In the genomic region with DNA sequence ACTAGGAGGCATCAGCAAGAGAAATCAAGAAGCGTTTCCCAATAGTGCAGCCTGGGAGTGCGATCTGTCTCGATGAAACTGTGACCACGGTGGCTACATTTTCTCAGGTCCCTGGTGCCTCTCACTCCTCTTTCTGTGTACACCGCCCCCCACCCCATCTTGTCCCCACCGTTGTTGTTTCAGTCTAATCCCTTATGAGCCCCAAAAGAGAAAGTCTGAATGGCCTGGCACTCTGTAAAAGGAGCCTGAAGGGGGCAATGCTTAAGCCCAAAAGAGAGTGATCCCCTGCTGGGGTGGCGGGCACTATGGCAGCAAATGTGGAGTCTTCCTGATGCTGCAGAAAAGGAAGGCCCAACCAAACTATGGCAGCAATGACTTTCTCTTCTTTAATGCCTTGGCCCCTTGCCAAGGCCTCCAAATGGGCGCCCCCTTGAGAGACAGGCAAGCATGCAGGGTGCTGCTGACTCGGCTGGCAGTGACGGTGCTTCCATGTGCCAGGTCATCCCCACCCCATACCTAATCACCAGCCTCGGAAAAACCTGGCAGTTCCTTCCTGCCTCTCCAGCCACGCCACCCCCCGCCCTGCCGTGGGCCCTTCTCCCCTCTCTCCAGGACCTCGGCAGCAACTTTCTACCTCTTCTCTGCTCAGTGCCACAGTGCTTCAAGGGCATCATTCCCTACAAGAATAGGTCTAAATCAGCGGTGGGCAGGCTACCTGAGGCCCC, we compare ENCODE assay signal across 22 cellular contexts.
A peak's percentile ranks its signal among the peaks of the same experiment; 100 is the strongest.
DNase-seq lines count a peak whose midpoint lies in the region; ATAC-seq and TF ChIP-seq lines count a peak whose summit lies in the region.
"Had no signal": no experiment of that assay in that cellular context is flagged by ENCODE, and none has a peak within 500 bp of the region (broad histone marks: within the 10 kb centered on the region; RNA-seq: fewer than 3 reads in every experiment).

No MANE protein-coding gene starts in this region.

- H3K27ac Mint-ChIP-seq in type B pancreatic cell, result no peak overlapping the region
- no peak overlapping the region for H3K27ac Mint-ChIP-seq in activated CD8-positive, alpha-beta T cell treated with anti-CD3 and anti-CD28 coated beads, Interleukin-2, amount 10 ng/mL, durations not matched to agents 7 days and 5 days

- no peak for TF ChIP-seq POLR2A in breast epithelium (IDR thresholded peaks at IDR 0.05)

- H3K4me1 ChIP-seq in breast epithelium, result no peaks in the 10 kb centered on the region
- H3K4me1 ChIP-seq in HAP-1, result no peaks in the 10 kb centered on the region
- H3K4me1 ChIP-seq: heart left ventricle, left ventricle myocardium inferior, uterus had no signal

- no peak for TF ChIP-seq CTCF in type B pancreatic cell (conservative IDR thresholded peaks at IDR 0.05)
- no peak for TF ChIP-seq CTCF in breast epithelium (IDR thresholded peaks at IDR 0.05)

- CTCF ChIA-PET in activated CD8-positive, alpha-beta T cell treated with anti-CD3 and anti-CD28 coated beads, Interleukin-2, amount 10 ng/mL, durations not matched to agents 7 days and 5 days (lab: Charles Lee), result no interaction called here

- POLR2A ChIA-PET in activated CD8-positive, alpha-beta T cell treated with anti-CD3 and anti-CD28 coated beads, Interleukin-2, amount 10 ng/mL, durations not matched to agents 7 days and 5 days (lab: Charles Lee), result no interaction called here

- intact Hi-C loops in breast epithelium (cut with DNase I; ENCODE audit: low total_unique reads), result no loop called here

- H3K9me3 ChIP-seq in breast epithelium (no peaks in the 10 kb centered on the region), HAP-1 (no peaks in the 10 kb centered on the region)
- H3K9me3 ChIP-seq: heart left ventricle, left ventricle myocardium inferior, uterus had no signal

- in situ Hi-C loops in HAP-1 (cut with MboI; ENCODE audit: low sequenced_read_pairs), result no loop called here

- no peaks in the 10 kb centered on the region for H3K4me1 Mint-ChIP-seq in type B pancreatic cell (ENCODE audit: unreplicated experiment)
- H3K4me1 Mint-ChIP-seq in activated CD8-positive, alpha-beta T cell treated with anti-CD3 and anti-CD28 coated beads, Interleukin-2, amount 10 ng/mL, durations not matched to agents 7 days and 5 days (ENCODE audit: low read depth), result no peaks in the 10 kb centered on the region

- H3K4me3 Mint-ChIP-seq in type B pancreatic cell, result no peak overlapping the region
- no peak overlapping the region for H3K4me3 Mint-ChIP-seq in activated CD8-positive, alpha-beta T cell treated with anti-CD3 and anti-CD28 coated beads, Interleukin-2, amount 10 ng/mL, durations not matched to agents 7 days and 5 days

- H3K27me3 ChIP-seq in breast epithelium (no peaks in the 10 kb centered on the region), HAP-1 (ENCODE audit: low read depth) (no peaks in the 10 kb centered on the region)
- H3K27me3 ChIP-seq: uterus had no signal

- ATAC-seq in activated CD8-positive, alpha-beta T cell treated with anti-CD3 and anti-CD28 coated beads, Interleukin-2, amount 10 ng/mL, durations not matched to agents 7 days and 5 days, result no peak
- ATAC-seq: heart left ventricle, SK-N-SH treated with all-trans-retinoic acid at 6 μM for 48 hours had no signal

- H3K36me3 Mint-ChIP-seq in type B pancreatic cell, result no peaks in the 10 kb centered on the region
- H3K36me3 Mint-ChIP-seq in activated CD8-positive, alpha-beta T cell treated with anti-CD3 and anti-CD28 coated beads, Interleukin-2, amount 10 ng/mL, durations not matched to agents 7 days and 5 days (ENCODE audit: low read depth), result no peaks in the 10 kb centered on the region

- no peaks in the 10 kb centered on the region for H3K27me3 Mint-ChIP-seq in type B pancreatic cell
- no peaks in the 10 kb centered on the region for H3K27me3 Mint-ChIP-seq in activated CD8-positive, alpha-beta T cell treated with anti-CD3 and anti-CD28 coated beads, Interleukin-2, amount 10 ng/mL, durations not matched to agents 7 days and 5 days (ENCODE audit: low read depth)

- peak; percentile 48 for DNase-seq in activated CD8-positive, alpha-beta memory T cell treated with anti-CD3 and anti-CD28 coated beads for 24 hours
- no peak for DNase-seq in activated CD8-positive, alpha-beta memory T cell treated with anti-CD3 and anti-CD28 coated beads, Interleukin-2, amount 50 U/mL, for 4 hours
- DNase-seq in NCI-H2171 treated with DMSO at 0.1 percent for 48 hours (lab: John Stamatoyannopoulos, UW), result peak; percentile 40
- DNase-seq in islet precursor cell, result peak; percentile 40
- DNase-seq in type B pancreatic cell (ENCODE audit: extremely low spot score, unreplicated experiment), result peak; percentile 64
- DNase-seq in breast epithelium (ENCODE audit: low spot score in 2 of 2), result no peak
- no peak for DNase-seq in activated CD8-positive, alpha-beta T cell treated with anti-CD3 and anti-CD28 coated beads, Interleukin-2, amount 10 ng/mL, durations not matched to agents 7 days and 5 days
- no peak for DNase-seq in HAP-1 (ENCODE audit: low spot score in 2 of 2)
- DNase-seq: ACHN; activated naive CD4-positive, alpha-beta T cell treated with Interleukin-2 at 50 U/mL for 16 hours; DMS153; GDM1; GOT3; left ventricle myocardium inferior; NCI-H1417 treated with DMSO at 0.1 percent for 48 hours; NK-92 treated with Interleukin-12 subunit alpha and Interleukin-12 subunit beta, amount 100 ng/mL, for 24 hours; nucleus accumbens; stimulated activated CD4-positive, alpha-beta T cell treated with anti-CD3 and anti-CD28 coated beads, Interleukin-1b, Interleukin-23, amount 100 ng/mL, for 48 hours; T-helper 9 cell; uterus had no signal

- H3K27ac ChIP-seq in breast epithelium, result no peak overlapping the region
- H3K27ac ChIP-seq: heart left ventricle, left ventricle myocardium inferior, uterus had no signal

- H3K9me3 Mint-ChIP-seq in type B pancreatic cell, result no peaks in the 10 kb centered on the region
- H3K9me3 Mint-ChIP-seq in activated CD8-positive, alpha-beta T cell treated with anti-CD3 and anti-CD28 coated beads, Interleukin-2, amount 10 ng/mL, durations not matched to agents 7 days and 5 days (ENCODE audit: insufficient read depth), result no peaks in the 10 kb centered on the region

- no peak overlapping the region for H3K4me3 ChIP-seq in breast epithelium
- no peak overlapping the region for H3K4me3 ChIP-seq in HAP-1
- H3K4me3 ChIP-seq: heart left ventricle, left ventricle myocardium inferior, uterus had no signal

- no peaks in the 10 kb centered on the region for H3K36me3 ChIP-seq in breast epithelium
- no peaks in the 10 kb centered on the region for H3K36me3 ChIP-seq in HAP-1 (replicated peaks)
- H3K36me3 ChIP-seq: heart left ventricle, left ventricle myocardium inferior, uterus had no signal

Comparison
In these comparisons a context has a peak if more than half of its experiments do, and no peak if none do; other contexts are left out.
1. DNase-seq: peak in activated CD8-positive, alpha-beta memory T cell treated with anti-CD3 and anti-CD28 coated beads for 24 hours (single experiment), NCI-H2171 treated with DMSO at 0.1 percent for 48 hours (single experiment), islet precursor cell (single experiment) and type B pancreatic cell (single experiment); none in activated CD8-positive, alpha-beta memory T cell treated with anti-CD3 and anti-CD28 coated beads, Interleukin-2, amount 50 U/mL, for 4 hours (single experiment), breast epithelium (0 of 2), activated CD8-positive, alpha-beta T cell treated with anti-CD3 and anti-CD28 coated beads, Interleukin-2, amount 10 ng/mL, durations not matched to agents 7 days and 5 days (single experiment) and HAP-1 (0 of 2).